Comparison of ENCODE assay signal across 26 cellular contexts in the genomic region with DNA sequence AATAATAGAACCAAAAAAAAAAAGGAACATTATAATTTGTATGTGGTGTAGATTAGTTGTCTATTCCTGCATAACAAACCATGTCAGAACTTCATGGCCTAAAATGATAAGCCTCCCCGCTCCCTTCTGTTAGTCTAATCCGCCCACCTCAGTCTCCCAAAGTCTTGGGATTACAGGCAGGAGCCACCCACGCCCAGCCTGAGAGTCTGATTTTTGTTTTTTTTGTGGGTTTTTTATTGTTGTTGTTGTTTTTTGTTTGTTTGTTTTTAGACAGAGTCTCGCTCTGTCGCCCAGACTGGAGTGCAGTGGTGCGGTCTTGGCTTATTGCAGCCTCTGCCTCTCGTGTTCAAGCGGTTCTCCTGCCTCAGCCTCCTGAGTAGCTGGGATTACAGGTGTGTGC.
"Had no signal": no experiment of that assay in that cellular context is flagged by ENCODE, and none has a peak within 500 bp of the region (broad histone marks: within the 10 kb centered on the region; RNA-seq: fewer than 3 reads in every experiment).

No MANE protein-coding gene starts in this region.

- FAIRE-seq: pancreas had no signal

- H3K27me3 Mint-ChIP-seq: naive thymus-derived CD4-positive, alpha-beta T cell; natural killer cell treated with Interleukin-12 subunit alpha and Interleukin-12 subunit beta and Interleukin-15 and Interleukin-18, amount 100 ng/mL, for 72 hours; stimulated activated naive B cell treated with anti-CD40 and anti-IgM and Interleukin-4, amounts not matched to agents 10 μg/mL and 1 μg/mL and 100 μg/mL, for 72 hours had no signal

- H3K27ac ChIP-seq: left ventricle myocardium inferior, pancreas, prostate gland, skin epidermis, stomach, testis, thyroid gland, transverse colon, upper lobe of left lung, vagina had no signal

- ATAC-seq: naive thymus-derived CD4-positive, alpha-beta T cell; natural killer cell treated with Interleukin-12 subunit alpha and Interleukin-12 subunit beta and Interleukin-15 and Interleukin-18, amount 100 ng/mL, for 72 hours; pancreas; right cardiac atrium; sciatic nerve; stimulated activated naive B cell treated with anti-CD40 and anti-IgM and Interleukin-4, amounts not matched to agents 10 μg/mL and 1 μg/mL and 100 μg/mL, for 72 hours; stimulated activated naive CD8-positive, alpha-beta T cell treated with anti-CD3 and anti-CD28 coated beads, Interleukin-15, Interleukin-2, amounts not matched to agents 100 U/mL and 50 U/mL, for 24 hours had no signal

- H3K4me3 Mint-ChIP-seq: mesothelial cell of epicardium; naive thymus-derived CD4-positive, alpha-beta T cell; natural killer cell treated with Interleukin-12 subunit alpha and Interleukin-12 subunit beta and Interleukin-15 and Interleukin-18, amount 100 ng/mL, for 72 hours; stimulated activated naive B cell treated with anti-CD40 and anti-IgM and Interleukin-4, amounts not matched to agents 10 μg/mL and 1 μg/mL and 100 μg/mL, for 72 hours had no signal

- H3K27ac Mint-ChIP-seq: mesothelial cell of epicardium; natural killer cell treated with Interleukin-12 subunit alpha and Interleukin-12 subunit beta and Interleukin-15 and Interleukin-18, amount 100 ng/mL, for 72 hours; stimulated activated naive B cell treated with anti-CD40 and anti-IgM and Interleukin-4, amounts not matched to agents 10 μg/mL and 1 μg/mL and 100 μg/mL, for 72 hours had no signal

- H3K4me1 ChIP-seq: prostate gland, testis, transverse colon, vagina had no signal

- H3K9me3 Mint-ChIP-seq: mesothelial cell of epicardium; naive thymus-derived CD4-positive, alpha-beta T cell; natural killer cell treated with Interleukin-12 subunit alpha and Interleukin-12 subunit beta and Interleukin-15 and Interleukin-18, amount 100 ng/mL, for 72 hours; stimulated activated naive B cell treated with anti-CD40 and anti-IgM and Interleukin-4, amounts not matched to agents 10 μg/mL and 1 μg/mL and 100 μg/mL, for 72 hours had no signal

- H3K4me1 Mint-ChIP-seq: mesothelial cell of epicardium had no signal

- H3K27me3 ChIP-seq: pancreas, stomach, testis, thyroid gland, transverse colon, upper lobe of left lung, vagina had no signal

- DNase-seq: islet precursor cell; left ventricle myocardium inferior; mesendoderm; naive thymus-derived CD4-positive, alpha-beta T cell; pancreas; posterior cingulate gyrus; retina; right cardiac atrium; stimulated activated CD4-positive, alpha-beta T cell treated with anti-CD3 and anti-CD28 coated beads, Interleukin-12 subunit alpha, Interleukin-12 subunit beta, amount 100 ng/mL, for 4 hours; stimulated activated CD4-positive, alpha-beta T cell treated with anti-CD3 and anti-CD28 coated beads, Interleukin-15, amount 100 ng/mL, for 24 hours; stimulated activated CD4-positive, alpha-beta T cell treated with anti-CD3 and anti-CD28 coated beads, Interleukin-2, amount 100 ng/mL, for 24 hours; stimulated activated CD4-positive, alpha-beta T cell treated with anti-CD3 and anti-CD28 coated beads, Interleukin-4, amount 100 ng/mL, for 1 hour; stimulated activated naive B cell treated with anti-CD40 and anti-IgM and Interleukin-4, amounts not matched to agents 10 μg/mL and 1 μg/mL and 100 μg/mL, for 72 hours; stimulated activated naive CD8-positive, alpha-beta T cell treated with anti-CD3 and anti-CD28 coated beads, Interleukin-15, Interleukin-2, amounts not matched to agents 100 U/mL and 50 U/mL, for 24 hours; stomach; testis; thyroid gland; transverse colon; upper lobe of left lung had no signal

- H3K36me3 ChIP-seq: pancreas, prostate gland, thyroid gland, transverse colon, vagina had no signal

- H3K36me3 Mint-ChIP-seq: natural killer cell treated with Interleukin-12 subunit alpha and Interleukin-12 subunit beta and Interleukin-15 and Interleukin-18, amount 100 ng/mL, for 72 hours had no signal

- H3K9me3 ChIP-seq: left ventricle myocardium inferior, pancreas, prostate gland, stomach, testis, thyroid gland, transverse colon, upper lobe of left lung, vagina had no signal

- H3K4me3 ChIP-seq: left ventricle myocardium inferior, lung, pancreas, prostate gland, skin epidermis, stomach, testis, thyroid gland, transverse colon, upper lobe of left lung, vagina had no signal
